In the genomic region with DNA sequence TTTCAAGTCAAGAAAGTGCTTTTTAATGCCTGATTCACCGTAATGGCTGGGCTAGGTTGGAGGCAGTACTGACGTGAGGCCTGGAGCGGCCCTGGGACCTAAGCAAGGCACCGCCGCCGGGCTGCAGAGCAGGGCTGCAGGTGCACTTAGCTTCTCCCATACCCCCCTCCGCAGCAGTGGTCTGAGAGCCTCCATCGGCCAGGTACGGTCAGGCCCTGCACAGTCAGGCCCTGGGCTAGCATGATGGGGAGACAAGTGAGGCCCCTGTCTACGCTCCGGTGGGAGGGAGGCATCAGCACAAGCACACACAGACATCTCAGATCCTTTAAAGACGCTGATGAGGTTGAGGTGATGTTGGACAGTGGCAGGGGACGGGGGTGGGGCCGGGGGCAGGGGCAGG, we compare ENCODE assay signal across 1 cellular context.
TF ChIP-seq lines count a peak whose summit lies in the region.

No MANE protein-coding gene starts in this region.

TF ChIP-seq in H1, 55 proteins besides CTCF, POLR2A, EP300 and RAD21:
- TF ChIP-seq USF2 (IDR thresholded peaks at IDR 0.05; ENCODE audit: low read length) (no peak), SP2 (IDR thresholded peaks at IDR 0.05; ENCODE audit: low read length) (no peak)
